14 cellular contexts compared by ENCODE assay signal in genomic region chr3:172258616-172259015, GRCh38.
DNase-seq lines count a peak whose midpoint lies in the region; TF ChIP-seq lines count a peak whose summit lies in the region.
"Had no signal": no experiment of that assay in that cellular context is flagged by ENCODE, and none has a peak within 500 bp of the region (broad histone marks: within the 10 kb centered on the region; RNA-seq: fewer than 3 reads in every experiment).

No MANE protein-coding gene starts in this region.

- H3K9ac ChIP-seq in muscle layer of colon (ENCODE audit: low read length), result no peak overlapping the region

- DNase-seq in HFFc6, result no peak
- DNase-seq in suprapubic skin (ENCODE audit: low spot score in 2 of 2), result no peak
- no peak for DNase-seq in amniotic stem cell (lab: John Stamatoyannopoulos, UW)
- no peak for DNase-seq in caudate nucleus (lab: John Stamatoyannopoulos, UW)
- no peak for DNase-seq in NCI-H748 (lab: John Stamatoyannopoulos, UW; ENCODE audit: unreplicated experiment)
- DNase-seq in putamen (ENCODE audit: low spot score), result no peak
- DNase-seq: activated CD4-positive, alpha-beta T cell treated with anti-CD3 and anti-CD28 coated beads, Interleukin-2, amount 50 U/mL, for 48 hours; activated naive CD4-positive, alpha-beta T cell; CD4-positive, CD25-positive, alpha-beta regulatory T cell; NCI-H1930; stimulated activated CD4-positive, alpha-beta T cell treated with anti-CD3 and anti-CD28 coated beads, Interleukin-2, amount 100 ng/mL, for 48 hours; T-helper 17 cell had no signal

- peaks cover 64% of the 10 kb centered on the region for H3K36me3 Mint-ChIP-seq in HFFc6 (ENCODE audit: low read depth)

- no peak for TF ChIP-seq CTCF in HFFc6 (IDR thresholded peaks at IDR 0.05)
- no peak for TF ChIP-seq CTCF in suprapubic skin (IDR thresholded peaks at IDR 0.05)

- TF ChIP-seq EP300 in suprapubic skin (IDR thresholded peaks at IDR 0.05), result no peak

- H3K9me3 Mint-ChIP-seq in HFFc6, result no peaks in the 10 kb centered on the region

- 37 to 56% methylated on average over 3 of the region's 3 CpGs for WGBS in esophagus, 2 donors
- 45% methylated on average over 3 of the region's 3 CpGs for WGBS in suprapubic skin

- TF ChIP-seq POLR2A in suprapubic skin (IDR thresholded peaks at IDR 0.05), result no peak

- H3K27ac Mint-ChIP-seq in HFFc6, result peak overlapping the region; percentile 75
- H3K27ac Mint-ChIP-seq: T-helper 17 cell had no signal

- H3K4me1 Mint-ChIP-seq in HFFc6 (ENCODE audit: low read depth), result peaks cover 67% of the 10 kb centered on the region
- H3K4me1 Mint-ChIP-seq: T-helper 17 cell had no signal

- H3K4me3 ChIP-seq in esophagus (ENCODE audit: low read depth in 1 of 2, low read length in 2 of 2), result no peak overlapping the region
- H3K4me3 ChIP-seq in muscle layer of colon (ENCODE audit: low read depth in 1 of 2, low read length in 2 of 2), result no peak overlapping the region
- no peak overlapping the region for H3K4me3 ChIP-seq in suprapubic skin

- no peaks in the 10 kb centered on the region for H3K27me3 ChIP-seq in esophagus (ENCODE audit: control insufficient read depth in 1 of 2, insufficient read depth in 2 of 2, low read length in 2 of 2)
- H3K27me3 ChIP-seq in muscle layer of colon (ENCODE audit: control insufficient read depth in 1 of 2, insufficient read depth in 2 of 2, low read length in 2 of 2), result no peaks in the 10 kb centered on the region
- H3K27me3 ChIP-seq in suprapubic skin, result no peaks in the 10 kb centered on the region

- no peaks in the 10 kb centered on the region for H3K9me3 ChIP-seq in esophagus (ENCODE audit: control insufficient read depth in 2 of 2, insufficient read depth in 1 of 2, low read depth in 1 of 2, low read length in 1 of 2)
- no peaks in the 10 kb centered on the region for H3K9me3 ChIP-seq in muscle layer of colon (ENCODE audit: low read length)
- H3K9me3 ChIP-seq in suprapubic skin, result no peaks in the 10 kb centered on the region

- H3K4me3 Mint-ChIP-seq in HFFc6, result peak overlapping the region; percentile 36; the same call in 1 of the 2 replicates
- H3K4me3 Mint-ChIP-seq: CD4-positive, CD25-positive, alpha-beta regulatory T cell; T-helper 17 cell had no signal

- H3K36me3 ChIP-seq in esophagus (ENCODE audit: control insufficient read depth in 2 of 2, insufficient read depth in 2 of 2, low read length in 1 of 2) (no peaks in the 10 kb centered on the region), muscle layer of colon (ENCODE audit: insufficient read depth, low read length) (peaks cover 3% of the 10 kb centered on the region), suprapubic skin (no peaks in the 10 kb centered on the region)

- H3K4me1 ChIP-seq in esophagus (ENCODE audit: control insufficient read depth in 2 of 2, insufficient read depth in 2 of 2, low read length in 1 of 2) (no peaks in the 10 kb centered on the region), muscle layer of colon (ENCODE audit: insufficient read depth, low read length) (peaks cover 33% of the 10 kb centered on the region), suprapubic skin (peaks cover 50% of the 10 kb centered on the region)

- no peaks in the 10 kb centered on the region; the same call in 1 of the 2 replicates for H3K27me3 Mint-ChIP-seq in HFFc6 (ENCODE audit: insufficient read depth)
- H3K27me3 Mint-ChIP-seq: CD4-positive, CD25-positive, alpha-beta regulatory T cell; T-helper 17 cell had no signal

- H3K27ac ChIP-seq in esophagus (ENCODE audit: low read depth in 2 of 2, low read length in 1 of 2) (peak overlapping the region; percentile 4 to 37), muscle layer of colon (ENCODE audit: low read depth, low read length) (peak overlapping the region; percentile 10), suprapubic skin (peak overlapping the region; percentile 7), caudate nucleus (ENCODE audit: low read depth, low read length) (no peak overlapping the region)
